In the genomic region with DNA sequence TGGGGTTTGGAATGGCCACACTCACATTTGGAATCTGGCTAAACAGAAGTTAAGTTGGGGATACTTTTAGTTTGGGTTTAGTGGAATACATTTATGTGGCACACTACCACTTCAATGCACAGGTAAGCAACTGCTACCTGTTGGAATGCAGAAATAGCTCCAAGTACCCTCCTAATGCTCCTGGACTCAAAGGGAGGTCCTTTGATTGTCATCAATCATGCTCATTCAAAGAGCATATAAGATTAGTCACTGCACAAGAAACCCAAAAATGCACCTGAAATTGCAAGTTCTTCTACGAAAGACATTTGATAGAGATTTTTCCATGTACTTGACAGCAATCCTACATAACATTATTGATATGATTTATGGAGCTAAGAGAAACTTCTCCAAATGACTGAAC, we compare ENCODE assay signal across 8 cellular contexts.
"Had no signal": no experiment of that assay in that cellular context is flagged by ENCODE, and none has a peak within 500 bp of the region (broad histone marks: within the 10 kb centered on the region; RNA-seq: fewer than 3 reads in every experiment).

No MANE protein-coding gene starts in this region.

- H3K4me3 ChIP-seq: GM12878 had no signal

- ATAC-seq: GM12878 had no signal

- FAIRE-seq: G401.6, GM12878, GM12891, GM12892, GM18507, GM19239 had no signal

- DNase-seq: GDM1, GF-D8 had no signal
